In genomic region chr6:168822376-168822775, GRCh38 we compare ENCODE assay signal across 23 cellular contexts.
"Had no signal": no experiment of that assay in that cellular context is flagged by ENCODE, and none has a peak within 500 bp of the region (broad histone marks: within the 10 kb centered on the region; RNA-seq: fewer than 3 reads in every experiment).

No MANE protein-coding gene starts in this region.

- H3K4me3 ChIP-seq: esophagus muscularis mucosa had no signal

- H3K27ac ChIP-seq: brain microvascular endothelial cell, esophagus muscularis mucosa had no signal

- ATAC-seq: activated CD8-positive, alpha-beta T cell treated with anti-CD3 and anti-CD28 coated beads for 36 hours; activated T-cell treated with anti-CD3 and anti-CD28 coated beads, Interleukin-2, amount 50 U/mL, for 4 hours; activated T-helper 17 cell treated with anti-CD3 and anti-CD28 coated beads, Interleukin-2, amount 50 U/mL, for 72 hours; effector memory CD8-positive, alpha-beta T cell; WTC11 had no signal

- DNase-seq: activated CD4-positive, alpha-beta T cell treated with anti-CD3 and anti-CD28 coated beads for 48 hours; activated CD4-positive, alpha-beta T cell treated with anti-CD3 and anti-CD28 coated beads, Interleukin-2, amount 50 U/mL, for 1 hour; activated CD4-positive, alpha-beta T cell treated with anti-CD3 and anti-CD28 coated beads, Interleukin-2, amount 50 U/mL, for 48 hours; activated CD8-positive, alpha-beta memory T cell treated with anti-CD3 and anti-CD28 coated beads for 24 hours; activated CD8-positive, alpha-beta T cell treated with anti-CD3 and anti-CD28 coated beads for 36 hours; activated effector memory CD4-positive, alpha-beta T cell treated with Interleukin-2 at 50 U/mL for 16 hours; activated gamma-delta T cell treated with Interleukin-2 at 50 U/mL for 16 hours; activated naive CD4-positive, alpha-beta T cell treated with anti-CD3 and anti-CD28 coated beads, Interleukin-2, amount 50 U/mL, for 16 hours; activated naive CD4-positive, alpha-beta T cell treated with Interleukin-2 at 50 U/mL for 16 hours; activated T-cell treated with anti-CD3 and anti-CD28 coated beads, Interleukin-2, amount 50 U/mL, for 4 hours; amniotic stem cell; brain microvascular endothelial cell; caudate nucleus; cortex of kidney; dermis blood vessel endothelial cell; effector CD4-positive, alpha-beta T cell; effector memory CD8-positive, alpha-beta T cell; erythroblast; head of caudate nucleus; T-helper 2 cell had no signal

- H3K36me3 ChIP-seq: brain microvascular endothelial cell, esophagus muscularis mucosa had no signal

- H3K27me3 ChIP-seq: brain microvascular endothelial cell, esophagus muscularis mucosa had no signal
